Comparison of ENCODE assay signal across 12 cellular contexts in the genomic region with DNA sequence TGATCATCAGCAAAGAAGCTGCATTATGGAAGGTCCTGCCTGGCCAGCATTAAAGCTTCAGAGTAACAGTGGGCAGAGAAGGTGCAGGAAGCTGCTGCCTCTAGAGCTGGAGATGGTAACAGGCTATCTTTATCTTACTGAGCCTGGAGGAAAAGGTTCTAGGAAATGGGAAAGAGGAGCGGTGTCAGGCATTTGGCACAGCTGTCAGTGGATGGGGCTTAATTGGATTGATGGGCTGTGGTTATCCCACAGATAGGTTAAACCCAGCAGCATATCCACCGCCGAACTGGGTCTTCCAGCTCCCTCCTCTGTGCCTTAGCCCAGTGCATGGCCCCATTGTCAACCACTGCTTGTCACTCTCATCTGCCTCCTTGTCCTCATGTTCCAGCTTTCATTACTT.
"Had no signal": no experiment of that assay in that cellular context is flagged by ENCODE, and none has a peak within 500 bp of the region (broad histone marks: within the 10 kb centered on the region; RNA-seq: fewer than 3 reads in every experiment).

No MANE protein-coding gene starts in this region.

- DNase-seq: activated T-cell treated with anti-CD3 and anti-CD28 coated beads, Interleukin-2, amount 50 U/mL, for 1 hour; cerebellar nuclear complex; esophagus squamous epithelium; foreskin fibroblast; stimulated activated naive B cell treated with anti-CD40 and anti-IgM and Interleukin-4, amounts not matched to agents 10 μg/mL and 1 μg/mL and 100 μg/mL, for 72 hours; T-helper 17 cell; upper lobe of left lung had no signal

- H3K36me3 ChIP-seq: esophagus squamous epithelium, right atrium auricular region, upper lobe of left lung had no signal

- H3K4me3 ChIP-seq: esophagus squamous epithelium, right atrium auricular region, upper lobe of left lung had no signal

- H3K27me3 ChIP-seq: esophagus squamous epithelium, right atrium auricular region, upper lobe of left lung had no signal

- ATAC-seq: activated CD4-positive, CD25-positive, alpha-beta regulatory T cell treated with anti-CD3 and anti-CD28 coated beads, Interleukin-2, amount 50 U/mL, for 24 hours; left lobe of liver; stimulated activated naive B cell treated with anti-CD40 and anti-IgM and Interleukin-4, amounts not matched to agents 10 μg/mL and 1 μg/mL and 100 μg/mL, for 72 hours had no signal

- H3K27ac ChIP-seq: esophagus squamous epithelium, right atrium auricular region had no signal

- FAIRE-seq: endometrium, TTC549 had no signal

- H3K9me3 ChIP-seq: esophagus squamous epithelium, right atrium auricular region, upper lobe of left lung had no signal
